ENCODE assay signal across 8 cellular contexts in genomic region chr10:43594944-43595589, GRCh38. TPM values are rescaled to one million over a fixed set of nuclear protein-coding genes. Genes with fewer than 3 reads are reported as not detected.
A peak's percentile ranks its signal among the peaks of the same experiment; 100 is the strongest.
DNase-seq lines count a peak whose midpoint lies in the region; ATAC-seq and TF ChIP-seq lines count a peak whose summit lies in the region.

No MANE protein-coding gene starts in this region.

- no peaks in the 10 kb centered on the region for H3K9me3 Mint-ChIP-seq in activated naive CD4-positive, alpha-beta T cell treated with anti-CD3 and anti-CD28 coated beads, Interleukin-2, amount 50 U/mL, for 24 hours

- H3K36me3 Mint-ChIP-seq in activated naive CD4-positive, alpha-beta T cell treated with anti-CD3 and anti-CD28 coated beads, Interleukin-2, amount 50 U/mL, for 24 hours, result peaks cover 5% of the 10 kb centered on the region

- peaks cover 0 to 4% (median 2%) of the 10 kb centered on the region in 4 donors for H3K4me1 ChIP-seq in right lobe of liver

- no peaks in the 10 kb centered on the region for H3K9me3 ChIP-seq in right lobe of liver

- H3K4me3 ChIP-seq in right lobe of liver, result peak overlapping the region in 1 of 3 donors; percentile 14

- peak overlapping the region; percentile 30 for H3K27ac Mint-ChIP-seq in activated naive CD4-positive, alpha-beta T cell treated with anti-CD3 and anti-CD28 coated beads, Interleukin-2, amount 50 U/mL, for 24 hours

- H3K36me3 ChIP-seq in right lobe of liver, result no peaks in the 10 kb centered on the region

- no peak for TF ChIP-seq POLR2A in right lobe of liver (IDR thresholded peaks at IDR 0.05)

- no peak overlapping the region for H3K27ac ChIP-seq in right lobe of liver

- peak overlapping the region; percentile 71 for H3K4me3 Mint-ChIP-seq in activated naive CD4-positive, alpha-beta T cell treated with anti-CD3 and anti-CD28 coated beads, Interleukin-2, amount 50 U/mL, for 24 hours

- DNase-seq in EL, result peak; percentile 46
- DNase-seq in HT1080 (ENCODE audit: low read depth), result peak; percentile 25
- peak in 1 of 3 donors; percentile 43 for DNase-seq in right lobe of liver
- no peak for DNase-seq in NCI-H2029 (lab: John Stamatoyannopoulos, UW)
- DNase-seq in NCI-H2171 treated with DMSO at 0.1 percent for 48 hours (lab: John Stamatoyannopoulos, UW), result no peak
- no peak for DNase-seq in activated gamma-delta T cell treated with Interleukin-2 at 50 U/mL for 16 hours

- peak; percentile 96 for ATAC-seq in GM21367 (IDR thresholded peaks at IDR 0.05; ENCODE audit: unreplicated experiment)
- ATAC-seq in right lobe of liver, result peak; percentile 77 to 94 (median 83)

- intact Hi-C loops in right lobe of liver (cut with DNase I), result no loop called here

- WGBS in right lobe of liver (ENCODE audit: insufficient coverage, low coverage, low lambda C conversion rate, missing lambda C conversion rate), result 4% methylated on average over 6 of the region's 8 CpGs

- H3K4me1 Mint-ChIP-seq in activated naive CD4-positive, alpha-beta T cell treated with anti-CD3 and anti-CD28 coated beads, Interleukin-2, amount 50 U/mL, for 24 hours, result peaks cover 36% of the 10 kb centered on the region

- TF ChIP-seq CTCF in right lobe of liver (IDR thresholded peaks at IDR 0.05), result no peak

- H3K27me3 Mint-ChIP-seq in activated naive CD4-positive, alpha-beta T cell treated with anti-CD3 and anti-CD28 coated beads, Interleukin-2, amount 50 U/mL, for 24 hours, result no peaks in the 10 kb centered on the region

- no peaks in the 10 kb centered on the region for H3K27me3 ChIP-seq in right lobe of liver

RNA-seq across cellular contexts. Expression of gene ZNF485, which starts 11.2 kb away (rescaled TPM):
- total RNA-seq in HT1080 (2014; rRNA removed; shearing (Covaris generic)), result 7.1 and 8.8 TPM in 2 replicates
- polyA plus RNA-seq in HT1080 (2015; cell fraction: cytosol; rRNA removed), result 3.4 and 4.5 TPM in 2 replicates
- 10.5 and 10.7 TPM in 2 replicates for polyA plus RNA-seq in HT1080 (2015; cell fraction: nucleus; rRNA removed)
- total RNA-seq in right lobe of liver, result 1 to 10 TPM; 1.1 to 3.8 (median 2.1) TPM

RNA-seq across cellular contexts. Expression of gene ZNF239, which starts 20.7 kb away (rescaled TPM):
- 4.4 and 5.0 TPM in 2 replicates for total RNA-seq in HT1080 (2014; rRNA removed; shearing (Covaris generic))
- 1.3 and 2.2 TPM in 2 replicates for polyA plus RNA-seq in HT1080 (2015; cell fraction: cytosol; rRNA removed)
- 3.3 and 4.3 TPM in 2 replicates for polyA plus RNA-seq in HT1080 (2015; cell fraction: nucleus; rRNA removed)
- total RNA-seq in right lobe of liver, result 1 to 10 TPM in 3 of 6 experiments, under 1 TPM in 3; 0.56 to 1.7 (median 0.97) TPM

RNA-seq across cellular contexts. Expression of gene ZNF32, which starts 53.6 kb away (rescaled TPM):
- total RNA-seq in HT1080 (2014; rRNA removed; shearing (Covaris generic)), result 31.2 and 31.8 TPM in 2 replicates
- polyA plus RNA-seq in HT1080 (2015; cell fraction: cytosol; rRNA removed), result 16.2 and 20.9 TPM in 2 replicates
- 7.6 and 8.9 TPM in 2 replicates for polyA plus RNA-seq in HT1080 (2015; cell fraction: nucleus; rRNA removed)
- total RNA-seq in right lobe of liver, result 10 to 100 TPM; 10.9 to 20.4 (median 15.3) TPM

Comparison
In these comparisons a context has a peak if more than half of its experiments do, and no peak if none do; other contexts are left out.
1. DNase-seq: peak in EL (single experiment) and HT1080 (single experiment); none in NCI-H2029 (single experiment), NCI-H2171 treated with DMSO at 0.1 percent for 48 hours (single experiment) and activated gamma-delta T cell treated with Interleukin-2 at 50 U/mL for 16 hours (single experiment).